1 cellular context compared by ENCODE assay signal in genomic region chr2:64865073-64865830, GRCh38.
TF ChIP-seq lines count a peak whose summit lies in the region.

No MANE protein-coding gene starts in this region.

TF ChIP-seq in HepG2, 621 proteins besides CTCF, POLR2A, EP300 and RAD21 (continued from another document and continues in another):
- TF ChIP-seq KIAA2018 (CRISPR knock-in tag; IDR thresholded peaks at IDR 0.05; ENCODE audit: borderline replicate concordance): no peak
- no peak for TF ChIP-seq NKX3-1 (CRISPR knock-in tag; IDR thresholded peaks at IDR 0.05)
- TF ChIP-seq CENPBD1 (CRISPR knock-in tag; IDR thresholded peaks at IDR 0.05; ENCODE audit: borderline replicate concordance, low read depth): no peak
- TF ChIP-seq HOXD1 (CRISPR knock-in tag; IDR thresholded peaks at IDR 0.05): no peak
- TF ChIP-seq PCBP1 (IDR thresholded peaks at IDR 0.05; ENCODE audit: borderline replicate concordance, low read depth, low read length): no peak
- TF ChIP-seq NR2F2 (IDR thresholded peaks at IDR 0.05; ENCODE audit: borderline replicate concordance, low read depth): no peak
- TF ChIP-seq KLF9 (CRISPR knock-in tag; IDR thresholded peaks at IDR 0.05; ENCODE audit: low read depth): no peak
- TF ChIP-seq E2F2 (CRISPR knock-in tag; IDR thresholded peaks at IDR 0.05; ENCODE audit: borderline replicate concordance): no peak
- TF ChIP-seq GPN1 (CRISPR knock-in tag; IDR thresholded peaks at IDR 0.05; ENCODE audit: borderline replicate concordance): no peak
- no peak for TF ChIP-seq FOXJ3 (CRISPR knock-in tag; IDR thresholded peaks at IDR 0.05; ENCODE audit: borderline replicate concordance)
- TF ChIP-seq ZNF460 (CRISPR knock-in tag; IDR thresholded peaks at IDR 0.05; ENCODE audit: borderline replicate concordance): no peak
- 0 out of 2 replicates have a peak, but pooled peaks have one; percentile 37 for TF ChIP-seq ZNF329 (CRISPR knock-in tag; IDR thresholded peaks at IDR 0.05; ENCODE audit: low read depth)
- no peak for TF ChIP-seq GATAD1 (CRISPR knock-in tag; IDR thresholded peaks at IDR 0.05)
- TF ChIP-seq GMEB1 (CRISPR knock-in tag; IDR thresholded peaks at IDR 0.05; ENCODE audit: borderline replicate concordance): 0 out of 2 replicates have a peak, but pooled peaks have one; percentile 19
- no peak for TF ChIP-seq ZFP36 (IDR thresholded peaks at IDR 0.05; ENCODE audit: borderline replicate concordance, low read depth, low read length, partially characterized antibody)
- no peak for TF ChIP-seq MLLT10 (CRISPR knock-in tag; IDR thresholded peaks at IDR 0.05)
- no peak for TF ChIP-seq SYNCRIP (IDR thresholded peaks at IDR 0.05; ENCODE audit: insufficient read depth, low read depth, low read length)
- TF ChIP-seq ZBTB20 (CRISPR knock-in tag; IDR thresholded peaks at IDR 0.05; ENCODE audit: borderline replicate concordance, low read depth): no peak
- no peak for TF ChIP-seq TFDP1 (CRISPR knock-in tag; IDR thresholded peaks at IDR 0.05; ENCODE audit: borderline replicate concordance)
- no peak for TF ChIP-seq REL (CRISPR knock-in tag; conservative IDR thresholded peaks at IDR 0.05)
- no peak for TF ChIP-seq DDIT3 (CRISPR knock-in tag; IDR thresholded peaks at IDR 0.05)
- TF ChIP-seq HMG20A (CRISPR knock-in tag; IDR thresholded peaks at IDR 0.05; ENCODE audit: borderline replicate concordance): no peak
- no peak for TF ChIP-seq ISX (CRISPR knock-in tag; conservative IDR thresholded peaks at IDR 0.05)
- no peak for TF ChIP-seq SP140L (CRISPR knock-in tag; IDR thresholded peaks at IDR 0.05; ENCODE audit: borderline replicate concordance)
- TF ChIP-seq MIER2 (CRISPR knock-in tag; IDR thresholded peaks at IDR 0.05): no peak
- TF ChIP-seq HIVEP1 (CRISPR knock-in tag; IDR thresholded peaks at IDR 0.05): no peak
- TF ChIP-seq ZBTB44 (CRISPR knock-in tag; IDR thresholded peaks at IDR 0.05): no peak
- TF ChIP-seq HHEX (CRISPR knock-in tag; IDR thresholded peaks at IDR 0.05): no peak
- TF ChIP-seq ZNF674 (CRISPR knock-in tag; IDR thresholded peaks at IDR 0.05; ENCODE audit: low read depth): no peak
- no peak for TF ChIP-seq ZBTB21 (CRISPR knock-in tag; IDR thresholded peaks at IDR 0.05)
- no peak for TF ChIP-seq ZNF672 (CRISPR knock-in tag; IDR thresholded peaks at IDR 0.05)
- no peak for TF ChIP-seq RAD51 (IDR thresholded peaks at IDR 0.05; ENCODE audit: borderline replicate concordance)
- no peak for TF ChIP-seq ZSCAN12 (CRISPR knock-in tag; IDR thresholded peaks at IDR 0.05)
- no peak for TF ChIP-seq ZNF614 (CRISPR knock-in tag; IDR thresholded peaks at IDR 0.05; ENCODE audit: borderline replicate concordance)
- TF ChIP-seq MATR3 (CRISPR knock-in tag; IDR thresholded peaks at IDR 0.05): no peak
- no peak for TF ChIP-seq ZNF839 (CRISPR knock-in tag; IDR thresholded peaks at IDR 0.05; ENCODE audit: borderline replicate concordance)
- TF ChIP-seq XRCC5 (optimal IDR thresholded peaks at IDR 0.05; ENCODE audit: low read length): no peak
- TF ChIP-seq NBN (conservative IDR thresholded peaks at IDR 0.05): no peak
- TF ChIP-seq FOXO1 (CRISPR knock-in tag; IDR thresholded peaks at IDR 0.05): no peak
- TF ChIP-seq SUZ12 (IDR thresholded peaks at IDR 0.05; ENCODE audit: low read depth, low read length): no peak
- no peak for TF ChIP-seq ZNF619 (CRISPR knock-in tag; IDR thresholded peaks at IDR 0.05)
- no peak for TF ChIP-seq ZNF615 (CRISPR knock-in tag; IDR thresholded peaks at IDR 0.05; ENCODE audit: borderline replicate concordance)
- TF ChIP-seq ZNF543 (CRISPR knock-in tag; IDR thresholded peaks at IDR 0.05): peak; percentile 87
- no peak for TF ChIP-seq BATF2 (CRISPR knock-in tag; IDR thresholded peaks at IDR 0.05)
- no peak for TF ChIP-seq AHDC1 (CRISPR knock-in tag; IDR thresholded peaks at IDR 0.05; ENCODE audit: borderline replicate concordance)
- no peak for TF ChIP-seq ZNF205 (CRISPR knock-in tag; IDR thresholded peaks at IDR 0.05)
- no peak for TF ChIP-seq ZNF550 (CRISPR knock-in tag; IDR thresholded peaks at IDR 0.05; ENCODE audit: borderline replicate concordance)
